ENCODE assay signal across 3 cellular contexts in genomic region chrX:19066987-19067386, GRCh38. TPM values are rescaled to one million over a fixed set of nuclear protein-coding genes. Genes with fewer than 3 reads are reported as not detected.
"Had no signal": no experiment of that assay in that cellular context is flagged by ENCODE, and none has a peak within 500 bp of the region (broad histone marks: within the 10 kb centered on the region; RNA-seq: fewer than 3 reads in every experiment).

No MANE protein-coding gene starts in this region.

RNA-seq across cellular contexts. Expression of gene ADGRG2, which starts 55.3 kb away (rescaled TPM):
- total RNA-seq: myocyte; naive thymus-derived CD4-positive, alpha-beta T cell had no signal
- polyA plus RNA-seq: smooth muscle cell had no signal
